Comparison of ENCODE assay signal across 9 cellular contexts in genomic region chr15:91407237-91407889, GRCh38.
A peak's percentile ranks its signal among the peaks of the same experiment; 100 is the strongest.
DNase-seq lines count a peak whose midpoint lies in the region; ATAC-seq and TF ChIP-seq lines count a peak whose summit lies in the region.
"Had no signal": no experiment of that assay in that cellular context is flagged by ENCODE, and none has a peak within 500 bp of the region (broad histone marks: within the 10 kb centered on the region; RNA-seq: fewer than 3 reads in every experiment).

No MANE protein-coding gene starts in this region.

- H3K27me3 ChIP-seq in heart right ventricle (no peaks in the 10 kb centered on the region), Peyer's patch (no peaks in the 10 kb centered on the region)
- H3K27me3 ChIP-seq: ascending aorta had no signal

- H3K4me3 ChIP-seq in AG10803 (ENCODE audit: low read length) (no peak overlapping the region), heart right ventricle (no peak overlapping the region), Peyer's patch (no peak overlapping the region)
- H3K4me3 ChIP-seq: ascending aorta had no signal

- intact Hi-C loops in heart right ventricle (cut with DNase I) = no loop called here

- H3K27ac ChIP-seq in heart right ventricle (peak overlapping the region in 6 of 10 donors; percentile 22 to 87 (median 84)), Peyer's patch (no peak overlapping the region)
- H3K27ac ChIP-seq: ascending aorta had no signal

- no peaks in the 10 kb centered on the region for H3K9me3 ChIP-seq in heart right ventricle
- H3K9me3 ChIP-seq in Peyer's patch = no peaks in the 10 kb centered on the region
- H3K9me3 ChIP-seq: ascending aorta had no signal

- peak; percentile 37 to 83 (median 66) for ATAC-seq in heart right ventricle
- ATAC-seq in HG03196 (IDR thresholded peaks at IDR 0.05; ENCODE audit: unreplicated experiment) = no peak
- no peak for ATAC-seq in HG03442 (IDR thresholded peaks at IDR 0.05; ENCODE audit: unreplicated experiment)
- ATAC-seq in GM18868 (IDR thresholded peaks at IDR 0.05; ENCODE audit: unreplicated experiment) = no peak

- no peak for TF ChIP-seq CTCF in AG10803 (conservative IDR thresholded peaks at IDR 0.05; ENCODE audit: low read length)
- TF ChIP-seq CTCF in heart right ventricle (IDR thresholded peaks at IDR 0.05) = no peak
- no peak for TF ChIP-seq CTCF in Peyer's patch (IDR thresholded peaks at IDR 0.05)

- H3K4me1 ChIP-seq in heart right ventricle (peaks cover 0 to 28% (median 19%) of the 10 kb centered on the region in 9 donors), Peyer's patch (no peaks in the 10 kb centered on the region)

- TF ChIP-seq POLR2A in Peyer's patch (IDR thresholded peaks at IDR 0.05) = no peak

- DNase-seq in AG10803 (ENCODE audit: low read depth) (peak; percentile 23), H4 (ENCODE audit: low spot score) (peak; percentile 29), RPMI8226 (peak; percentile 39), heart right ventricle (peak in 1 of 2 donors; percentile 55), Peyer's patch (no peak)

- H3K36me3 ChIP-seq in heart right ventricle (no peaks in the 10 kb centered on the region), Peyer's patch (no peaks in the 10 kb centered on the region)
- H3K36me3 ChIP-seq: ascending aorta had no signal

- WGBS in heart right ventricle, 2 donors = 32 to 43% methylated on average over 5 of the region's 5 CpGs

Comparison
In these comparisons a context has a peak if more than half of its experiments do, and no peak if none do; other contexts are left out.
1. DNase-seq: peak in AG10803 (single experiment), H4 (single experiment) and RPMI8226 (single experiment); none in Peyer's patch (0 of 3).
2. ATAC-seq: peak in heart right ventricle (8 of 8); none in HG03196 (single experiment), HG03442 (single experiment) and GM18868 (single experiment).
3. H3K27ac ChIP-seq: peak in heart right ventricle (6 of 10); none in Peyer's patch (0 of 4).